ENCODE assay signal across 37 cellular contexts in genomic region chr20:3694864-3695263, GRCh38. TPM values are rescaled to one million over a fixed set of nuclear protein-coding genes. Genes with fewer than 3 reads are reported as not detected.
"Had no signal": no experiment of that assay in that cellular context is flagged by ENCODE, and none has a peak within 500 bp of the region (broad histone marks: within the 10 kb centered on the region; RNA-seq: fewer than 3 reads in every experiment).

No MANE protein-coding gene starts in this region.

- H3K4me1 ChIP-seq: adrenal gland, body of pancreas, breast epithelium had no signal

- H3K4me3 ChIP-seq: adrenal gland, body of pancreas, breast epithelium had no signal

- H3K36me3 ChIP-seq: adrenal gland, brain microvascular endothelial cell, breast epithelium had no signal

- H3K9me3 Mint-ChIP-seq: activated B cell treated with CpG ODN at 0.5 μM for 24 hours; activated CD4-positive, alpha-beta T cell treated with anti-CD3 and anti-CD28 coated beads, Interleukin-2, amount 10 ng/mL, durations not matched to agents 24 days and 14 days; activated CD8-positive, alpha-beta T cell treated with anti-CD3 and anti-CD28 coated beads for 36 hours; activated naive CD4-positive, alpha-beta T cell treated with anti-CD3 and anti-CD28 coated beads, Interleukin-2, amount 50 U/mL, for 24 hours; activated T-cell treated with anti-CD3 and anti-CD28 coated beads, Interleukin-2, amount 50 U/mL, for 4 hours; activated T-cell treated with anti-CD3 and anti-CD28 coated beads, Interleukin-2, amount 50 U/mL, for 72 hours; activated T-helper 1 cell treated with anti-CD3 and anti-CD28 coated beads, Interleukin-12 subunit alpha, Interleukin-12 subunit beta, Interleukin-2, Interleukin-4 antibody, amounts not matched to agents 30 ng/mL and 10 ng/mL and 1 ng/mL, durations not matched to agents 14 hours and 24 hours and 36 hours; activated T-helper 2 cell treated with anti-CD3 and anti-CD28 coated beads, Interferon-gamma antibody, Interleukin-2, Interleukin-4, amounts not matched to agents 10 μg/mL and 5 μg/mL and 100 μg/mL, durations not matched to agents 14 hours and 24 hours and 36 hours; T-helper 1 cell treated with Interleukin-12 subunit alpha and Interleukin-12 subunit beta and Interleukin-4 antibody, amounts not matched to agents 30 μg/mL and 1 μg/mL, for 36 hours; T-helper 2 cell treated with Interferon-gamma antibody and Interleukin-4, amounts not matched to agents 5 μg/mL and 100 μg/mL, for 36 hours had no signal

- H3K27me3 Mint-ChIP-seq: activated B cell treated with CpG ODN at 0.5 μM for 24 hours; activated CD4-positive, alpha-beta memory T cell treated with anti-CD3 and anti-CD28 coated beads for 36 hours; activated CD4-positive, alpha-beta T cell treated with anti-CD3 and anti-CD28 coated beads, Interleukin-2, amount 10 ng/mL, durations not matched to agents 24 days and 14 days; activated CD8-positive, alpha-beta T cell treated with anti-CD3 and anti-CD28 coated beads for 36 hours; activated naive CD4-positive, alpha-beta T cell treated with anti-CD3 and anti-CD28 coated beads, Interleukin-2, amount 50 U/mL, for 24 hours; activated naive CD8-positive, alpha-beta T cell had no signal

- H3K27ac ChIP-seq: adrenal gland, body of pancreas, brain microvascular endothelial cell, breast epithelium, VCaP had no signal

- H3K27me3 ChIP-seq: adrenal gland, body of pancreas, brain microvascular endothelial cell, breast epithelium had no signal

- H3K27ac Mint-ChIP-seq: activated B cell treated with CpG ODN at 0.5 μM for 24 hours; activated CD4-positive, alpha-beta memory T cell treated with anti-CD3 and anti-CD28 coated beads for 36 hours; activated CD4-positive, alpha-beta T cell treated with anti-CD3 and anti-CD28 coated beads, Interleukin-2, amount 10 ng/mL, durations not matched to agents 24 days and 14 days; activated CD8-positive, alpha-beta T cell treated with anti-CD3 and anti-CD28 coated beads for 36 hours; activated naive CD4-positive, alpha-beta T cell treated with anti-CD3 and anti-CD28 coated beads, Interleukin-2, amount 10 ng/mL, durations not matched to agents 7 days and 5 days; activated naive CD4-positive, alpha-beta T cell treated with anti-CD3 and anti-CD28 coated beads, Interleukin-2, amount 50 U/mL, for 24 hours; activated naive CD8-positive, alpha-beta T cell; activated T-cell treated with anti-CD3 and anti-CD28 coated beads, Interleukin-2, amount 50 U/mL, for 72 hours; activated T-helper 1 cell treated with anti-CD3 and anti-CD28 coated beads, Interleukin-12 subunit alpha, Interleukin-12 subunit beta, Interleukin-2, Interleukin-4 antibody, amounts not matched to agents 30 ng/mL and 10 ng/mL and 1 ng/mL, durations not matched to agents 14 hours and 24 hours and 36 hours; activated T-helper 2 cell treated with anti-CD3 and anti-CD28 coated beads, Interferon-gamma antibody, Interleukin-2, Interleukin-4, amounts not matched to agents 10 μg/mL and 5 μg/mL and 100 μg/mL, durations not matched to agents 14 hours and 24 hours and 36 hours; T-helper 1 cell treated with Interleukin-12 subunit alpha and Interleukin-12 subunit beta and Interleukin-4 antibody, amounts not matched to agents 30 μg/mL and 1 μg/mL, for 36 hours; T-helper 2 cell treated with Interferon-gamma antibody and Interleukin-4, amounts not matched to agents 5 μg/mL and 100 μg/mL, for 36 hours had no signal

- DNase-seq: activated B cell treated with CpG ODN at 0.5 μM for 24 hours; activated CD4-positive, alpha-beta memory T cell treated with anti-CD3 and anti-CD28 coated beads for 36 hours; activated CD4-positive, alpha-beta T cell treated with anti-CD3 and anti-CD28 coated beads for 4 hours; activated CD4-positive, alpha-beta T cell treated with anti-CD3 and anti-CD28 coated beads, Interleukin-2, amount 10 ng/mL, durations not matched to agents 24 days and 14 days; activated CD4-positive, alpha-beta T cell treated with anti-CD3 and anti-CD28 coated beads, Interleukin-2, amount 50 U/mL, for 1 hour; activated CD4-positive, alpha-beta T cell treated with anti-CD3 and anti-CD28 coated beads, Interleukin-2, amount 50 U/mL, for 4 hours; activated CD4-positive, CD25-positive, alpha-beta regulatory T cell treated with anti-CD3 and anti-CD28 coated beads, Interleukin-2, amount 50 U/mL, for 72 hours; activated CD8-positive, alpha-beta T cell treated with anti-CD3 and anti-CD28 coated beads for 36 hours; activated effector memory CD4-positive, alpha-beta T cell treated with Interleukin-2 at 50 U/mL for 16 hours; activated gamma-delta T cell; activated naive CD4-positive, alpha-beta T cell treated with anti-CD3 and anti-CD28 coated beads, Interleukin-2, amount 10 ng/mL, durations not matched to agents 7 days and 5 days; activated naive CD4-positive, alpha-beta T cell treated with Interleukin-2 at 50 U/mL for 16 hours; activated T-cell treated with anti-CD3 and anti-CD28 coated beads for 4 hours; activated T-cell treated with anti-CD3 and anti-CD28 coated beads, Interleukin-2, amount 50 U/mL, for 1 hour; activated T-cell treated with anti-CD3 and anti-CD28 coated beads, Interleukin-2, amount 50 U/mL, for 4 hours; activated T-cell treated with anti-CD3 and anti-CD28 coated beads, Interleukin-2, amount 50 U/mL, for 72 hours; adrenal gland; amniotic stem cell; aorta; body of pancreas; brain microvascular endothelial cell; central memory CD4-positive, alpha-beta T cell; SW 1271; T-helper 1 cell; T-helper 2 cell; T-helper 9 cell had no signal

- H3K4me3 Mint-ChIP-seq: activated B cell treated with CpG ODN at 0.5 μM for 24 hours; activated CD4-positive, alpha-beta memory T cell treated with anti-CD3 and anti-CD28 coated beads for 36 hours; activated CD4-positive, alpha-beta T cell treated with anti-CD3 and anti-CD28 coated beads, Interleukin-2, amount 10 ng/mL, durations not matched to agents 24 days and 14 days; activated CD8-positive, alpha-beta T cell treated with anti-CD3 and anti-CD28 coated beads for 36 hours; activated naive CD4-positive, alpha-beta T cell treated with anti-CD3 and anti-CD28 coated beads, Interleukin-2, amount 10 ng/mL, durations not matched to agents 7 days and 5 days; activated naive CD4-positive, alpha-beta T cell treated with anti-CD3 and anti-CD28 coated beads, Interleukin-2, amount 50 U/mL, for 24 hours; activated naive CD8-positive, alpha-beta T cell; activated T-cell treated with anti-CD3 and anti-CD28 coated beads, Interleukin-2, amount 50 U/mL, for 4 hours; activated T-cell treated with anti-CD3 and anti-CD28 coated beads, Interleukin-2, amount 50 U/mL, for 72 hours; activated T-helper 1 cell treated with anti-CD3 and anti-CD28 coated beads, Interleukin-12 subunit alpha, Interleukin-12 subunit beta, Interleukin-2, Interleukin-4 antibody, amounts not matched to agents 30 ng/mL and 10 ng/mL and 1 ng/mL, durations not matched to agents 14 hours and 24 hours and 36 hours; T-helper 1 cell treated with Interleukin-12 subunit alpha and Interleukin-12 subunit beta and Interleukin-4 antibody, amounts not matched to agents 30 μg/mL and 1 μg/mL, for 36 hours; T-helper 2 cell treated with Interferon-gamma antibody and Interleukin-4, amounts not matched to agents 5 μg/mL and 100 μg/mL, for 36 hours had no signal

- H3K36me3 Mint-ChIP-seq: activated CD4-positive, alpha-beta memory T cell treated with anti-CD3 and anti-CD28 coated beads for 36 hours; activated naive CD4-positive, alpha-beta T cell treated with anti-CD3 and anti-CD28 coated beads, Interleukin-2, amount 10 ng/mL, durations not matched to agents 7 days and 5 days; activated naive CD4-positive, alpha-beta T cell treated with anti-CD3 and anti-CD28 coated beads, Interleukin-2, amount 50 U/mL, for 24 hours; activated naive CD8-positive, alpha-beta T cell had no signal

- H3K9me3 ChIP-seq: adrenal gland, body of pancreas had no signal

- H3K4me1 Mint-ChIP-seq: activated B cell treated with CpG ODN at 0.5 μM for 24 hours; activated CD4-positive, alpha-beta T cell treated with anti-CD3 and anti-CD28 coated beads, Interleukin-2, amount 10 ng/mL, durations not matched to agents 24 days and 14 days; activated naive CD4-positive, alpha-beta T cell treated with anti-CD3 and anti-CD28 coated beads, Interleukin-2, amount 10 ng/mL, durations not matched to agents 7 days and 5 days; activated naive CD4-positive, alpha-beta T cell treated with anti-CD3 and anti-CD28 coated beads, Interleukin-2, amount 50 U/mL, for 24 hours had no signal

- ATAC-seq: activated CD8-positive, alpha-beta T cell treated with anti-CD3 and anti-CD28 coated beads for 36 hours; activated T-cell treated with anti-CD3 and anti-CD28 coated beads, Interleukin-2, amount 50 U/mL, for 4 hours; activated T-cell treated with anti-CD3 and anti-CD28 coated beads, Interleukin-2, amount 50 U/mL, for 72 hours; body of pancreas had no signal

RNA-seq across cellular contexts. Expression of gene ADAM33, which starts 13.1 kb away (rescaled TPM):
- total RNA-seq: activated B cell treated with CpG ODN at 0.5 μM for 24 hours; activated CD4-positive, alpha-beta memory T cell treated with anti-CD3 and anti-CD28 coated beads for 36 hours; activated CD4-positive, alpha-beta T cell treated with anti-CD3 and anti-CD28 coated beads, Interleukin-2, amount 10 ng/mL, durations not matched to agents 24 days and 14 days; activated CD8-positive, alpha-beta memory T cell treated with anti-CD3 and anti-CD28 coated beads for 36 hours; activated CD8-positive, alpha-beta T cell treated with anti-CD3 and anti-CD28 coated beads for 36 hours; activated T-cell treated with anti-CD3 and anti-CD28 coated beads, Interleukin-2, amount 50 U/mL, for 4 hours; activated T-cell treated with anti-CD3 and anti-CD28 coated beads, Interleukin-2, amount 50 U/mL, for 72 hours; activated T-helper 1 cell treated with anti-CD3 and anti-CD28 coated beads, Interleukin-12 subunit alpha, Interleukin-12 subunit beta, Interleukin-2, Interleukin-4 antibody, amounts not matched to agents 30 ng/mL and 10 ng/mL and 1 ng/mL, durations not matched to agents 14 hours and 24 hours and 36 hours; activated T-helper 2 cell treated with anti-CD3 and anti-CD28 coated beads, Interferon-gamma antibody, Interleukin-2, Interleukin-4, amounts not matched to agents 10 μg/mL and 5 μg/mL and 100 μg/mL, durations not matched to agents 14 hours and 24 hours and 36 hours had no signal

RNA-seq across cellular contexts. Expression of gene SIGLEC1, which starts 17.5 kb away (rescaled TPM):
- total RNA-seq: activated B cell treated with CpG ODN at 0.5 μM for 24 hours; activated CD4-positive, alpha-beta T cell treated with anti-CD3 and anti-CD28 coated beads, Interleukin-2, amount 10 ng/mL, durations not matched to agents 24 days and 14 days; activated CD8-positive, alpha-beta memory T cell treated with anti-CD3 and anti-CD28 coated beads for 36 hours; activated CD8-positive, alpha-beta T cell treated with anti-CD3 and anti-CD28 coated beads for 36 hours; activated T-helper 1 cell treated with anti-CD3 and anti-CD28 coated beads, Interleukin-12 subunit alpha, Interleukin-12 subunit beta, Interleukin-2, Interleukin-4 antibody, amounts not matched to agents 30 ng/mL and 10 ng/mL and 1 ng/mL, durations not matched to agents 14 hours and 24 hours and 36 hours; activated T-helper 2 cell treated with anti-CD3 and anti-CD28 coated beads, Interferon-gamma antibody, Interleukin-2, Interleukin-4, amounts not matched to agents 10 μg/mL and 5 μg/mL and 100 μg/mL, durations not matched to agents 14 hours and 24 hours and 36 hours; astrocyte had no signal

RNA-seq across cellular contexts. Expression of gene GFRA4, which starts 31.7 kb away (rescaled TPM):
- total RNA-seq: activated B cell treated with CpG ODN at 0.5 μM for 24 hours; activated CD4-positive, alpha-beta memory T cell treated with anti-CD3 and anti-CD28 coated beads for 36 hours; activated CD4-positive, alpha-beta T cell treated with anti-CD3 and anti-CD28 coated beads, Interleukin-2, amount 10 ng/mL, durations not matched to agents 24 days and 14 days; activated CD8-positive, alpha-beta memory T cell treated with anti-CD3 and anti-CD28 coated beads for 36 hours; activated CD8-positive, alpha-beta T cell treated with anti-CD3 and anti-CD28 coated beads for 36 hours; activated T-cell treated with anti-CD3 and anti-CD28 coated beads, Interleukin-2, amount 50 U/mL, for 4 hours; activated T-cell treated with anti-CD3 and anti-CD28 coated beads, Interleukin-2, amount 50 U/mL, for 72 hours; activated T-helper 1 cell treated with anti-CD3 and anti-CD28 coated beads, Interleukin-12 subunit alpha, Interleukin-12 subunit beta, Interleukin-2, Interleukin-4 antibody, amounts not matched to agents 30 ng/mL and 10 ng/mL and 1 ng/mL, durations not matched to agents 14 hours and 24 hours and 36 hours; activated T-helper 2 cell treated with anti-CD3 and anti-CD28 coated beads, Interferon-gamma antibody, Interleukin-2, Interleukin-4, amounts not matched to agents 10 μg/mL and 5 μg/mL and 100 μg/mL, durations not matched to agents 14 hours and 24 hours and 36 hours; adrenal gland; aorta; astrocyte; body of pancreas; breast epithelium; cardiac septum had no signal
- polyA plus RNA-seq: adrenal gland, aorta had no signal

RNA-seq across cellular contexts. Expression of gene HSPA12B, which starts 37.6 kb away (rescaled TPM):
- total RNA-seq: activated B cell treated with CpG ODN at 0.5 μM for 24 hours; activated CD4-positive, alpha-beta memory T cell treated with anti-CD3 and anti-CD28 coated beads for 36 hours; activated CD4-positive, alpha-beta T cell treated with anti-CD3 and anti-CD28 coated beads, Interleukin-2, amount 10 ng/mL, durations not matched to agents 24 days and 14 days; activated CD8-positive, alpha-beta memory T cell treated with anti-CD3 and anti-CD28 coated beads for 36 hours; activated CD8-positive, alpha-beta T cell treated with anti-CD3 and anti-CD28 coated beads for 36 hours; activated T-cell treated with anti-CD3 and anti-CD28 coated beads, Interleukin-2, amount 50 U/mL, for 72 hours; activated T-helper 1 cell treated with anti-CD3 and anti-CD28 coated beads, Interleukin-12 subunit alpha, Interleukin-12 subunit beta, Interleukin-2, Interleukin-4 antibody, amounts not matched to agents 30 ng/mL and 10 ng/mL and 1 ng/mL, durations not matched to agents 14 hours and 24 hours and 36 hours; astrocyte had no signal
